1 cellular context compared by ENCODE assay signal in genomic region chr12:51533799-51534198, GRCh38.
TF ChIP-seq lines count a peak whose summit lies in the region.

No MANE protein-coding gene starts in this region.

TF ChIP-seq in Ishikawa, 13 proteins besides CTCF, POLR2A, EP300 and RAD21 (continued from another document):
- TF ChIP-seq YY1 (IDR thresholded peaks at IDR 0.05; ENCODE audit: low read depth) = no peak
